8 cellular contexts compared by ENCODE assay signal in the genomic region with DNA sequence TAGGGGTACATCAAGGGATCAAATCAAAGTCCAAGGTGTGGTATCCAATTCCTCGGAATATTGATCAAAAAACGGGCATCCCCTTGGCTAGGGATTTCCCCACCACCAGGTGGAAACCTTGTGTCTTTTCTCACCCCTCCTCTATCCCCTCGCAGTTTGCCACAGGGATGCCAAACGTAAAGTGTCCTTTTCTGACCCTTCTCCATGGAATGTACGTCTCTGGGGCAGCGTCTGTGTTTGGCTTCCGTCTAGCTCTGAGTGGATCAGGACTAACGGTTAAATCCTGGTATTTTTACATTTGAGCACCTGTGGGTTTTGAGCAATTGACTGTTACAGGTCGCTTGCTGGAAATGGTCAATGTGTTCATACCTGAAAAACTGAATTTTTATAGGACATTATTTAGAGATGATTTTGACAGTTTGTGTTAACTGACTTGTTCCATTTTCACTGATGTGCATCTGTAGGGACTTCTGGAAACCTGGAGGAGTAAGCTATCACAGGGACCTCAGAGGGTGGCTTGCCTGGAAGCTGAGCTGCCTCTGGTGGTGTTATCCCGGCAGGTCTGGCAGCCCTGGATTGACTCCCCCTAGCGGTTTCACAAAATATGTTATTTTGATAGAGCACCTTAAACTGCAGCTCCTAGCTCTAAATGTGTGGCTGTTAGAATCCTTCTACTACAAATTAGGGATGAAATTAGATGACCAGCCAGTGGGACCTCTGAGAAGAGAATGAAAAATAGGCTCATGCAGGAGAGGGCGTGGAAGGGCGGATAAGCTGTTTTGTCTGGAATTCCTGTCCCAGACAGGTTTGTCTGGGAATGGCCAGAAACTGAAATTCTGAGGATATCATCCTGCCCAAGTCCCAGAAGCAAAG. TPM values are rescaled to one million over a fixed set of nuclear protein-coding genes. Genes with fewer than 3 reads are reported as not detected.
DNase-seq lines count a peak whose midpoint lies in the region; ATAC-seq, FAIRE-seq and TF ChIP-seq lines count a peak whose summit lies in the region.

No MANE protein-coding gene starts in this region.

- H3K79me1 ChIP-seq in H1 (ENCODE audit: low read depth, low read length), result no peaks in the 10 kb centered on the region
- no peaks in the 10 kb centered on the region for H3K79me1 ChIP-seq in mesendoderm (ENCODE audit: low read length)

- no peak overlapping the region for H4K91ac ChIP-seq in H1 (replicated peaks; ENCODE audit: insufficient read length, low read length)

- no peaks in the 10 kb centered on the region; the same call in 1 of the 2 replicates for H3K23me2 ChIP-seq in H1 (ENCODE audit: low read depth, low read length)

- H3K4ac ChIP-seq in H1 (replicated peaks; ENCODE audit: insufficient read length, low read depth, low read length) (no peak overlapping the region), mesendoderm (ENCODE audit: low read depth, low read length) (no peak overlapping the region)

- POLR2A ChIA-PET in CD4-positive, alpha-beta memory T cell (lab: Charles Lee; ENCODE audit: partially characterized antibody), result interaction anchor here (0.6 to 4.3 kb wide), 7 partner anchors 9 to 642 kb away, joined by 3 to 25 read pairs (median 4); a partner anchor contains a TSS
- POLR2A ChIA-PET in H1 (lab: Charles Lee; ENCODE audit: partially characterized antibody), result no interaction called here

- H3K36me3 ChIP-seq in CD4-positive, alpha-beta memory T cell (ENCODE audit: insufficient read depth, low read length), result no peaks in the 10 kb centered on the region
- H3K36me3 ChIP-seq in H1 (ENCODE audit: control insufficient read depth in 2 of 4, insufficient read depth in 4 of 4, low read length in 3 of 4) (no peaks in the 10 kb centered on the region), mesendoderm (ENCODE audit: control insufficient read depth, insufficient read depth, low read length) (no peaks in the 10 kb centered on the region), thoracic aorta (no peaks in the 10 kb centered on the region)

- H3K9me3 ChIP-seq in CD4-positive, alpha-beta memory T cell (ENCODE audit: control insufficient read depth in 1 of 2, low read length in 2 of 2), result no peaks in the 10 kb centered on the region
- H3K9me3 ChIP-seq in H1 (ENCODE audit: insufficient read depth in 2 of 2, low read depth in 1 of 2, low read length in 1 of 2) (no peaks in the 10 kb centered on the region), thoracic aorta (no peaks in the 10 kb centered on the region)

- H4K5ac ChIP-seq in H1 (ENCODE audit: insufficient read length, low read depth, low read length), result no peak overlapping the region
- no peak overlapping the region for H4K5ac ChIP-seq in mesendoderm (ENCODE audit: low read length)

- TF ChIP-seq RAD21 in H1 (IDR thresholded peaks at IDR 0.05 in 1 of 2, conservative IDR thresholded peaks at IDR 0.05 in 1 of 2; ENCODE audit: low read depth in 2 of 2, low read length in 2 of 2), result peak; percentile 51 to 62

- H4K20me1 ChIP-seq in H1 (replicated peaks in 1 of 2; ENCODE audit: control insufficient read depth in 1 of 2, insufficient read depth in 2 of 2, low read length in 2 of 2), result no peaks in the 10 kb centered on the region

- H3K36me3 Mint-ChIP-seq in CD4-positive, alpha-beta memory T cell, result no peaks in the 10 kb centered on the region

- peaks cover 0 to 2% of the 10 kb centered on the region in 2 donors for H3K27me3 Mint-ChIP-seq in CD4-positive, alpha-beta memory T cell

- H2BK20ac ChIP-seq in H1 (ENCODE audit: low read length), result no peak overlapping the region

- H3K4me1 ChIP-seq in CD4-positive, alpha-beta memory T cell (ENCODE audit: insufficient read depth, low read length), result peaks cover 18% of the 10 kb centered on the region
- H3K4me1 ChIP-seq in H1 (replicated peaks in 1 of 4; ENCODE audit: control insufficient read depth in 3 of 4, insufficient read depth in 4 of 4, low read length in 3 of 4) (peaks cover 4 to 11% (median 6%) of the 10 kb centered on the region in 4 experiments; a peak in 6 of 7 replicates), mesendoderm (ENCODE audit: control insufficient read depth, low read depth, low read length) (peaks cover 7% of the 10 kb centered on the region), thoracic aorta (ENCODE audit: control insufficient read depth in 1 of 2, low read depth in 2 of 2) (peaks cover 6 to 7% of the 10 kb centered on the region in 2 donors)

- H3K9me3 Mint-ChIP-seq in CD4-positive, alpha-beta memory T cell, result no peaks in the 10 kb centered on the region

- peak overlapping the region in 6 of 7 donors; percentile 13 to 88 (median 68) for H3K27ac Mint-ChIP-seq in CD4-positive, alpha-beta memory T cell

- peak overlapping the region in 6 of 8 donors; percentile 23 to 75 (median 72) for H3K4me3 Mint-ChIP-seq in CD4-positive, alpha-beta memory T cell

- no peaks in the 10 kb centered on the region for H3K27me3 ChIP-seq in CD4-positive, alpha-beta memory T cell (ENCODE audit: insufficient read depth, low read length)
- H3K27me3 ChIP-seq in H1 (replicated peaks in 1 of 4; ENCODE audit: control insufficient read depth in 3 of 4, extremely low read depth in 1 of 4, insufficient read depth in 3 of 4, low read length in 3 of 4), result no peaks in the 10 kb centered on the region; a peak in 1 of 7 replicates
- H3K27me3 ChIP-seq in mesendoderm (ENCODE audit: insufficient read depth, low read length, poor library complexity), result no peaks in the 10 kb centered on the region
- H3K27me3 ChIP-seq in thoracic aorta (replicated peaks; ENCODE audit: insufficient read depth), result no peaks in the 10 kb centered on the region

- H3K56ac ChIP-seq in H1 (replicated peaks; ENCODE audit: insufficient read length, low read depth, low read length) (no peak overlapping the region), mesendoderm (ENCODE audit: low read length) (no peak overlapping the region)

- no peak overlapping the region for H3K14ac ChIP-seq in H1 (ENCODE audit: insufficient read length)

- H3K23ac ChIP-seq in H1 (ENCODE audit: insufficient read length) (no peak overlapping the region), mesendoderm (ENCODE audit: low read length) (no peak overlapping the region)

- H2AK5ac ChIP-seq in H1 (ENCODE audit: low read depth, low read length), result no peak overlapping the region
- H2AK5ac ChIP-seq in mesendoderm (ENCODE audit: low read length), result no peak overlapping the region

- H2BK5ac ChIP-seq in H1 (ENCODE audit: low read depth, low read length) (no peak overlapping the region), mesendoderm (ENCODE audit: low read length) (no peak overlapping the region)

- DNase-seq in CD4-positive, alpha-beta memory T cell, result peak; percentile 59 to 65 (median 62)
- DNase-seq in NCI-H446 treated with DMSO at 0.1 percent for 48 hours (lab: John Stamatoyannopoulos, UW) (peak; percentile 56), H1 (ENCODE audit: low read depth in 1 of 2, low spot score in 2 of 2) (peak in 1 of 2 experiments; percentile 58), mesendoderm (peak; percentile 89), thoracic aorta (ENCODE audit: low spot score) (no peak)
- peak; percentile 66 for DNase-seq in activated CD4-positive, alpha-beta T cell treated with anti-CD3 and anti-CD28 coated beads for 48 hours

- H2BK12ac ChIP-seq in H1 (ENCODE audit: low read depth, low read length), result no peak overlapping the region

- no peak overlapping the region for H4K8ac ChIP-seq in H1 (ENCODE audit: extremely low read depth, insufficient read depth, low read length)
- H4K8ac ChIP-seq in mesendoderm (ENCODE audit: low read depth, low read length), result no peak overlapping the region

- TF ChIP-seq POLR2A in H1 (IDR thresholded peaks at IDR 0.05; ENCODE audit: control extremely low read depth in 1 of 2, low read depth in 2 of 2, low read length in 2 of 2), result no peak

- H3K4me2 ChIP-seq in H1 (ENCODE audit: insufficient read depth in 1 of 2, low read depth in 2 of 2, low read length in 2 of 2), result peak overlapping the region; percentile 40 to 68
- H3K4me2 ChIP-seq in mesendoderm (ENCODE audit: low read length), result no peak overlapping the region

- no peak overlapping the region for H3K9ac ChIP-seq in H1 (replicated peaks in 1 of 4; ENCODE audit: extremely low read depth in 1 of 4, low read depth in 3 of 4, low read length in 3 of 4)
- H3K9ac ChIP-seq in mesendoderm (ENCODE audit: low read length), result no peak overlapping the region

- TF ChIP-seq EP300 in H1 (IDR thresholded peaks at IDR 0.05; ENCODE audit: borderline replicate concordance in 1 of 2, low read depth in 2 of 2, low read length in 2 of 2), result no peak

- peak; percentile 85 to 99 (median 89) for TF ChIP-seq CTCF in H1 (IDR thresholded peaks at IDR 0.05; ENCODE audit: control extremely low read depth in 1 of 3, insufficient read depth in 1 of 3, low read depth in 1 of 3, low read length in 3 of 3)
- peak; percentile 81 for TF ChIP-seq CTCF in thoracic aorta (IDR thresholded peaks at IDR 0.05)

- intact Hi-C loops in CD4-positive, alpha-beta memory T cell (cut with micrococcal nuclease), result loop anchor here (10.0 kb wide), 1 partner anchor 562 kb away; no protein-coding TSS in a partner anchor

- H3K18ac ChIP-seq in H1 (ENCODE audit: extremely low read depth, low read length) (no peak overlapping the region), mesendoderm (ENCODE audit: low read length) (peak overlapping the region; percentile 68)

- 0 out of 2 replicates have a peak overlapping the region, but pooled peaks have one; percentile 60 for H2AFZ ChIP-seq in H1 (ENCODE audit: low read length)

- CTCF ChIA-PET in CD4-positive, alpha-beta memory T cell (lab: Charles Lee; ENCODE audit: partially characterized antibody), result interaction anchor here (0.8 to 10.8 kb wide), 35 partner anchors 8 to 675 kb away, joined by 3 to 204 read pairs (median 5); a partner anchor contains a TSS
- CTCF ChIA-PET in H1 (lab: Charles Lee; ENCODE audit: partially characterized antibody), result interaction anchor here (0.6 to 21.5 kb wide), 77 partner anchors 5 to 1719 kb away, joined by 3 to 318 read pairs (median 4); a partner anchor contains a TSS

- FAIRE-seq in H1 (lab: Jason Lieb, UNC), result peak; percentile 79

- H3K79me2 ChIP-seq in H1 (ENCODE audit: control insufficient read depth in 1 of 2, insufficient read depth in 2 of 2, low read length in 2 of 2), result no peaks in the 10 kb centered on the region
- no peaks in the 10 kb centered on the region for H3K79me2 ChIP-seq in mesendoderm (ENCODE audit: control insufficient read depth, insufficient read depth, low read length)

- H3K27ac ChIP-seq in CD4-positive, alpha-beta memory T cell (ENCODE audit: low read depth, low read length), result no peak overlapping the region
- H3K27ac ChIP-seq in H1 (ENCODE audit: low read depth, low read length), result no peak overlapping the region
- no peak overlapping the region for H3K27ac ChIP-seq in mesendoderm (ENCODE audit: low read depth, low read length)
- H3K27ac ChIP-seq in thoracic aorta, result no peak overlapping the region

- H3K4me1 Mint-ChIP-seq in CD4-positive, alpha-beta memory T cell, result peaks cover 15 to 26% (median 20%) of the 10 kb centered on the region in 4 donors

- ATAC-seq in GM19351 (IDR thresholded peaks at IDR 0.05; ENCODE audit: unreplicated experiment) (peak; percentile 76), HG03432 (IDR thresholded peaks at IDR 0.05; ENCODE audit: unreplicated experiment) (peak; percentile 72), thoracic aorta (ENCODE audit: insufficient number of reproducible peaks, low FRiP score, low read depth) (peak; percentile 54)

- H2BK15ac ChIP-seq in H1 (ENCODE audit: low read length), result no peak overlapping the region
- no peak overlapping the region for H2BK15ac ChIP-seq in mesendoderm (replicated peaks; ENCODE audit: low read depth)

- 18% methylated on average over 13 of the region's 13 CpGs; no CpG with 5 or more reads in 1 of the 2 experiments for WGBS in H1 (ENCODE audit: extremely low coverage in 1 of 2, insufficient coverage in 1 of 2, insufficient read length in 1 of 2, insufficient replicate concordance in 2 of 2, low coverage in 1 of 2, low lambda C conversion rate in 2 of 2, missing lambda C conversion rate in 1 of 2), 2 experiments
- no CpG with 5 or more reads among the region's 13 CpGs for WGBS in mesendoderm (ENCODE audit: extremely low coverage, insufficient coverage, low lambda C conversion rate)

- H3K4me3 ChIP-seq in CD4-positive, alpha-beta memory T cell (ENCODE audit: low read length in 2 of 2), result no peak overlapping the region
- H3K4me3 ChIP-seq in H1 (ENCODE audit: extremely low read depth in 1 of 4, insufficient read depth in 2 of 4, low read depth in 3 of 4, low read length in 4 of 4), result peak overlapping the region in 2 of 4 experiments; percentile 3 to 45; a peak in 3 of 8 replicates
- no peak overlapping the region for H3K4me3 ChIP-seq in mesendoderm (ENCODE audit: low read length)
- peak overlapping the region; percentile 42 for H3K4me3 ChIP-seq in thoracic aorta

- H2BK120ac ChIP-seq in H1 (replicated peaks; ENCODE audit: low read depth, low read length), result no peak overlapping the region
- no peak overlapping the region for H2BK120ac ChIP-seq in mesendoderm (ENCODE audit: low read depth, low read length)

RNA-seq across cellular contexts. Expression of a gene that starts 8.8 kb away (rescaled TPM):
- 1 to 10 TPM; 1.0 to 1.5 TPM for total RNA-seq in CD4-positive, alpha-beta memory T cell
- 10 to 100 TPM; 15.1 to 26.2 TPM for polyA plus RNA-seq in CD4-positive, alpha-beta memory T cell
- 7.4 and 8.0 TPM in 2 replicates for total RNA-seq in H1 (2021; fragmentation: NEBNext Ultra II Directional; extraction: Animal tissue kit (Norgen Biotek cat#: 25700))
- 6.1 and 13.6 TPM in 2 replicates for polyA plus RNA-seq in H1 (2011; rRNA removed)
- polyA plus RNA-seq in H1 (2011; cell fraction: cytosol; rRNA removed), result 7.5 TPM
- 2.3 TPM for polyA plus RNA-seq in H1 (2011; cell fraction: nucleus; rRNA removed)
- polyA plus RNA-seq in H1 (2012, experiment 1 of 2), result 6.9 to 10.7 TPM (median 9.8 TPM) in 4 replicates
- 15.1 TPM for polyA plus RNA-seq in H1 (2012, experiment 2 of 2)
- 25.1 TPM for polyA plus RNA-seq in H1 (2013, experiment 1 of 2)
- polyA plus RNA-seq in H1 (2013, experiment 2 of 2), result 29.6 TPM
- polyA minus RNA-seq in H1 (2011; rRNA and poly(A)+ RNA removed), result 2.4 and 2.6 TPM in 2 replicates
- 3.0 TPM for polyA minus RNA-seq in H1 (2011; cell fraction: cytosol; rRNA and poly(A)+ RNA removed)
- polyA minus RNA-seq in H1 (2011; cell fraction: nucleus; rRNA and poly(A)+ RNA removed), result 3.3 TPM
- 46.4 TPM for polyA plus RNA-seq in mesendoderm (2013, experiment 1 of 2)
- 43.8 TPM for polyA plus RNA-seq in mesendoderm (2013, experiment 2 of 2)
- 10 to 100 TPM; 24.3 to 35.5 TPM for total RNA-seq in thoracic aorta
